Comparison of ENCODE assay signal across 2 cellular contexts in genomic region chr9:128828267-128828666, GRCh38.
TF ChIP-seq lines count a peak whose summit lies in the region.

No MANE protein-coding gene starts in this region.

TF ChIP-seq in SK-N-SH, 30 proteins besides CTCF, POLR2A, EP300 and RAD21 (continued from another document):
- TF ChIP-seq REST (IDR thresholded peaks at IDR 0.05; ENCODE audit: low read depth, low read length) (no peak), JUND (IDR thresholded peaks at IDR 0.05) (no peak), GATA2 (CRISPR knock-in tag; IDR thresholded peaks at IDR 0.05) (no peak), NFIC (IDR thresholded peaks at IDR 0.05; ENCODE audit: borderline replicate concordance) (no peak), TAF1 (IDR thresholded peaks at IDR 0.05; ENCODE audit: borderline replicate concordance, low read depth, low read length) (no peak), TEAD4 (IDR thresholded peaks at IDR 0.05; ENCODE audit: borderline replicate concordance, insufficient read depth) (no peak), GABPA (IDR thresholded peaks at IDR 0.05; ENCODE audit: low read depth) (no peak), YY1 (IDR thresholded peaks at IDR 0.05; ENCODE audit: low read depth) (no peak), FOXM1 (IDR thresholded peaks at IDR 0.05; ENCODE audit: low read depth) (no peak)
- TF ChIP-seq, protein P1, sequence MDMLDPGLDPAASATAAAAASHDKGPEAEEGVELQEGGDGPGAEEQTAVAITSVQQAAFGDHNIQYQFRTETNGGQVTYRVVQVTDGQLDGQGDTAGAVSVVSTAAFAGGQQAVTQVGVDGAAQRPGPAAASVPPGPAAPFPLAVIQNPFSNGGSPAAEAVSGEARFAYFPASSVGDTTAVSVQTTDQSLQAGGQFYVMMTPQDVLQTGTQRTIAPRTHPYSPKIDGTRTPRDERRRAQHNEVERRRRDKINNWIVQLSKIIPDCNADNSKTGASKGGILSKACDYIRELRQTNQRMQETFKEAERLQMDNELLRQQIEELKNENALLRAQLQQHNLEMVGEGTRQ (IDR thresholded peaks at IDR 0.05; ENCODE audit: borderline replicate concordance, low read depth, low read length): no peak
- TF ChIP-seq, protein P2, sequence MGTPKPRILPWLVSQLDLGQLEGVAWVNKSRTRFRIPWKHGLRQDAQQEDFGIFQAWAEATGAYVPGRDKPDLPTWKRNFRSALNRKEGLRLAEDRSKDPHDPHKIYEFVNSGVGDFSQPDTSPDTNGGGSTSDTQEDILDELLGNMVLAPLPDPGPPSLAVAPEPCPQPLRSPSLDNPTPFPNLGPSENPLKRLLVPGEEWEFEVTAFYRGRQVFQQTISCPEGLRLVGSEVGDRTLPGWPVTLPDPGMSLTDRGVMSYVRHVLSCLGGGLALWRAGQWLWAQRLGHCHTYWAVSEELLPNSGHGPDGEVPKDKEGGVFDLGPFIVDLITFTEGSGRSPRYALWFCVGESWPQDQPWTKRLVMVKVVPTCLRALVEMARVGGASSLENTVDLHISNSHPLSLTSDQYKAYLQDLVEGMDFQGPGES (IDR thresholded peaks at IDR 0.05; ENCODE audit: low read depth, low read length): no peak
- TF ChIP-seq, protein P3, sequence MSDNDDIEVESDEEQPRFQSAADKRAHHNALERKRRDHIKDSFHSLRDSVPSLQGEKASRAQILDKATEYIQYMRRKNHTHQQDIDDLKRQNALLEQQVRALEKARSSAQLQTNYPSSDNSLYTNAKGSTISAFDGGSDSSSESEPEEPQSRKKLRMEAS (IDR thresholded peaks at IDR 0.05; ENCODE audit: low read depth): no peak

TF ChIP-seq in SK-N-SH treated with all-trans-retinoic acid at 6 μM for 48 hours, 23 proteins besides CTCF, POLR2A, EP300 and RAD21 (continued from another document):
- TF ChIP-seq, protein P4, sequence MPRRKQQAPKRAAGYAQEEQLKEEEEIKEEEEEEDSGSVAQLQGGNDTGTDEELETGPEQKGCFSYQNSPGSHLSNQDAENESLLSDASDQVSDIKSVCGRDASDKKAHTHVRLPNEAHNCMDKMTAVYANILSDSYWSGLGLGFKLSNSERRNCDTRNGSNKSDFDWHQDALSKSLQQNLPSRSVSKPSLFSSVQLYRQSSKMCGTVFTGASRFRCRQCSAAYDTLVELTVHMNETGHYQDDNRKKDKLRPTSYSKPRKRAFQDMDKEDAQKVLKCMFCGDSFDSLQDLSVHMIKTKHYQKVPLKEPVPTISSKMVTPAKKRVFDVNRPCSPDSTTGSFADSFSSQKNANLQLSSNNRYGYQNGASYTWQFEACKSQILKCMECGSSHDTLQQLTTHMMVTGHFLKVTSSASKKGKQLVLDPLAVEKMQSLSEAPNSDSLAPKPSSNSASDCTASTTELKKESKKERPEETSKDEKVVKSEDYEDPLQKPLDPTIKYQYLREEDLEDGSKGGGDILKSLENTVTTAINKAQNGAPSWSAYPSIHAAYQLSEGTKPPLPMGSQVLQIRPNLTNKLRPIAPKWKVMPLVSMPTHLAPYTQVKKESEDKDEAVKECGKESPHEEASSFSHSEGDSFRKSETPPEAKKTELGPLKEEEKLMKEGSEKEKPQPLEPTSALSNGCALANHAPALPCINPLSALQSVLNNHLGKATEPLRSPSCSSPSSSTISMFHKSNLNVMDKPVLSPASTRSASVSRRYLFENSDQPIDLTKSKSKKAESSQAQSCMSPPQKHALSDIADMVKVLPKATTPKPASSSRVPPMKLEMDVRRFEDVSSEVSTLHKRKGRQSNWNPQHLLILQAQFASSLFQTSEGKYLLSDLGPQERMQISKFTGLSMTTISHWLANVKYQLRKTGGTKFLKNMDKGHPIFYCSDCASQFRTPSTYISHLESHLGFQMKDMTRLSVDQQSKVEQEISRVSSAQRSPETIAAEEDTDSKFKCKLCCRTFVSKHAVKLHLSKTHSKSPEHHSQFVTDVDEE (CRISPR knock-in tag; IDR thresholded peaks at IDR 0.05): no peak
- TF ChIP-seq ZNF70 (CRISPR knock-in tag; IDR thresholded peaks at IDR 0.05) (no peak), CSRNP3 (CRISPR knock-in tag; IDR thresholded peaks at IDR 0.05) (no peak), ISL1 (CRISPR knock-in tag; IDR thresholded peaks at IDR 0.05) (no peak), ZNF8 (CRISPR knock-in tag; IDR thresholded peaks at IDR 0.05) (no peak), ZNF565 (CRISPR knock-in tag; conservative IDR thresholded peaks at IDR 0.05; ENCODE audit: low read depth) (no peak)
